23 cellular contexts compared by ENCODE assay signal in genomic region chr18:72673242-72673641, GRCh38.
"Had no signal": no experiment of that assay in that cellular context is flagged by ENCODE, and none has a peak within 500 bp of the region (broad histone marks: within the 10 kb centered on the region; RNA-seq: fewer than 3 reads in every experiment).

No MANE protein-coding gene starts in this region.

- H3K79me2 ChIP-seq: parathyroid adenoma had no signal

- H3K36me3 ChIP-seq: esophagus muscularis mucosa, gastrocnemius medialis, left lung, lower lobe of right lung, prostate gland, sigmoid colon, transverse colon had no signal

- H3K36me3 Mint-ChIP-seq: memory B cell; mesothelial cell of epicardium; natural killer cell; stimulated activated naive B cell treated with anti-CD40 and anti-IgM and Interleukin-4, amounts not matched to agents 10 μg/mL and 1 μg/mL and 100 μg/mL, for 72 hours had no signal

- H3K4me1 ChIP-seq: esophagus muscularis mucosa, gastrocnemius medialis, left lung, lower lobe of right lung, parathyroid adenoma, prostate gland, sigmoid colon, transverse colon had no signal

- H3K27me3 Mint-ChIP-seq: dendritic cell treated with granulocyte-macrophage colony-stimulating factor and Interleukin-4, amounts not matched to agents 40 ng/mL and 50 ng/mL, for 4 days; effector memory CD8-positive, alpha-beta T cell had no signal

- H3K4me3 ChIP-seq: esophagus muscularis mucosa, gastrocnemius medialis, left lung, lower lobe of right lung, prostate gland, sigmoid colon, skin epidermis, testis, transverse colon had no signal

- H3K9ac ChIP-seq: parathyroid adenoma had no signal

- H3K27ac Mint-ChIP-seq: dendritic cell treated with granulocyte-macrophage colony-stimulating factor and Interleukin-4, amounts not matched to agents 40 ng/mL and 50 ng/mL, for 4 days; effector memory CD8-positive, alpha-beta T cell; memory B cell; mesothelial cell of epicardium; natural killer cell; stimulated activated naive B cell treated with anti-CD40 and anti-IgM and Interleukin-4, amounts not matched to agents 10 μg/mL and 1 μg/mL and 100 μg/mL, for 72 hours; stimulated activated naive CD8-positive, alpha-beta T cell treated with anti-CD3 and anti-CD28 coated beads, Interleukin-15, amount 100 ng/mL, for 72 hours had no signal

- H3K9me3 Mint-ChIP-seq: dendritic cell treated with granulocyte-macrophage colony-stimulating factor and Interleukin-4, amounts not matched to agents 40 ng/mL and 50 ng/mL, for 4 days; memory B cell; mesothelial cell of epicardium; neural crest cell; stimulated activated naive B cell treated with anti-CD40 and anti-IgM and Interleukin-4, amounts not matched to agents 10 μg/mL and 1 μg/mL and 100 μg/mL, for 72 hours; stimulated activated naive CD8-positive, alpha-beta T cell treated with anti-CD3 and anti-CD28 coated beads, Interleukin-15, amount 100 ng/mL, for 72 hours had no signal

- DNase-seq: effector memory CD8-positive, alpha-beta T cell; gastrocnemius medialis; islet precursor cell; left lung; lower lobe of right lung; natural killer cell; nucleus accumbens; sigmoid colon; stimulated activated CD4-positive, alpha-beta T cell treated with anti-CD3 and anti-CD28 coated beads, Interleukin-2, amount 100 ng/mL, for 24 hours; stimulated activated CD4-positive, alpha-beta T cell treated with anti-CD3 and anti-CD28 coated beads, Interleukin-4, amount 100 ng/mL, for 4 hours; stimulated activated naive B cell treated with anti-CD40 and anti-IgM and Interleukin-4, amounts not matched to agents 10 μg/mL and 1 μg/mL and 100 μg/mL, for 72 hours; stimulated activated naive CD8-positive, alpha-beta T cell treated with anti-CD3 and anti-CD28 coated beads, Interleukin-15, amount 100 ng/mL, for 72 hours; testis; transverse colon had no signal

- H2AFZ ChIP-seq: parathyroid adenoma had no signal

- ATAC-seq: effector memory CD8-positive, alpha-beta T cell; gastrocnemius medialis; lower lobe of right lung; natural killer cell; stimulated activated naive B cell treated with anti-CD40 and anti-IgM and Interleukin-4, amounts not matched to agents 10 μg/mL and 1 μg/mL and 100 μg/mL, for 72 hours; stimulated activated naive CD8-positive, alpha-beta T cell treated with anti-CD3 and anti-CD28 coated beads, Interleukin-15, amount 100 ng/mL, for 72 hours had no signal

- H3K4me3 Mint-ChIP-seq: dendritic cell treated with granulocyte-macrophage colony-stimulating factor and Interleukin-4, amounts not matched to agents 40 ng/mL and 50 ng/mL, for 4 days; effector memory CD8-positive, alpha-beta T cell; memory B cell; mesothelial cell of epicardium; natural killer cell; neural crest cell; stimulated activated naive B cell treated with anti-CD40 and anti-IgM and Interleukin-4, amounts not matched to agents 10 μg/mL and 1 μg/mL and 100 μg/mL, for 72 hours; stimulated activated naive CD8-positive, alpha-beta T cell treated with anti-CD3 and anti-CD28 coated beads, Interleukin-15, amount 100 ng/mL, for 72 hours had no signal

- H3K27ac ChIP-seq: epithelial cell of prostate, esophagus muscularis mucosa, gastrocnemius medialis, left lung, lower lobe of right lung, parathyroid adenoma, prostate gland, sigmoid colon, skin epidermis, testis, transverse colon had no signal

- H3K27me3 ChIP-seq: esophagus muscularis mucosa, gastrocnemius medialis, left lung, sigmoid colon, testis, transverse colon had no signal

- H3K4me1 Mint-ChIP-seq: memory B cell; natural killer cell; neural crest cell; stimulated activated naive B cell treated with anti-CD40 and anti-IgM and Interleukin-4, amounts not matched to agents 10 μg/mL and 1 μg/mL and 100 μg/mL, for 72 hours; stimulated activated naive CD8-positive, alpha-beta T cell treated with anti-CD3 and anti-CD28 coated beads, Interleukin-15, amount 100 ng/mL, for 72 hours had no signal

- H3K9me3 ChIP-seq: esophagus muscularis mucosa, gastrocnemius medialis, left lung, lower lobe of right lung, prostate gland, sigmoid colon, testis, transverse colon had no signal
